Comparison of ENCODE assay signal across 14 cellular contexts in genomic region chr10:125265579-125265955, GRCh38.
"Had no signal": no experiment of that assay in that cellular context is flagged by ENCODE, and none has a peak within 500 bp of the region (broad histone marks: within the 10 kb centered on the region; RNA-seq: fewer than 3 reads in every experiment).

No MANE protein-coding gene starts in this region.

- H3K36me3 Mint-ChIP-seq: activated CD4-positive, alpha-beta memory T cell treated with anti-CD3 and anti-CD28 coated beads for 36 hours; activated naive CD8-positive, alpha-beta T cell treated with anti-CD3 and anti-CD28 coated beads for 36 hours; naive thymus-derived CD8-positive, alpha-beta T cell had no signal

- H3K27ac ChIP-seq: gastroesophageal sphincter, neutrophil, stomach, thoracic aorta had no signal

- H3K9me3 ChIP-seq: gastroesophageal sphincter, neutrophil, stomach, thoracic aorta had no signal

- H3K4me3 Mint-ChIP-seq: activated CD4-positive, alpha-beta memory T cell treated with anti-CD3 and anti-CD28 coated beads for 36 hours; activated naive CD8-positive, alpha-beta T cell treated with anti-CD3 and anti-CD28 coated beads for 36 hours; activated T-cell treated with anti-CD3 and anti-CD28 coated beads, Interleukin-2, amount 50 U/mL, for 72 hours; naive thymus-derived CD8-positive, alpha-beta T cell had no signal

- H3K4me1 Mint-ChIP-seq: naive thymus-derived CD8-positive, alpha-beta T cell had no signal

- ATAC-seq: activated T-cell treated with anti-CD3 and anti-CD28 coated beads, Interleukin-2, amount 50 U/mL, for 72 hours; gastroesophageal sphincter; naive thymus-derived CD8-positive, alpha-beta T cell; right cardiac atrium had no signal

- DNase-seq: activated CD4-positive, alpha-beta memory T cell treated with anti-CD3 and anti-CD28 coated beads for 36 hours; activated CD4-positive, alpha-beta T cell treated with anti-CD3 and anti-CD28 coated beads for 1 hour; activated gamma-delta T cell treated with Interleukin-2 at 50 U/mL for 16 hours; activated naive CD8-positive, alpha-beta T cell treated with anti-CD3 and anti-CD28 coated beads for 36 hours; activated T-cell treated with anti-CD3 and anti-CD28 coated beads, Interleukin-2, amount 50 U/mL, for 72 hours; aorta; naive thymus-derived CD8-positive, alpha-beta T cell; right cardiac atrium; small intestine; stomach had no signal

- H3K27me3 Mint-ChIP-seq: activated CD4-positive, alpha-beta memory T cell treated with anti-CD3 and anti-CD28 coated beads for 36 hours had no signal

- H3K36me3 ChIP-seq: gastroesophageal sphincter, neutrophil, stomach, thoracic aorta had no signal

- H3K4me1 ChIP-seq: gastroesophageal sphincter, stomach had no signal

- H3K27ac Mint-ChIP-seq: activated CD4-positive, alpha-beta memory T cell treated with anti-CD3 and anti-CD28 coated beads for 36 hours; activated naive CD8-positive, alpha-beta T cell treated with anti-CD3 and anti-CD28 coated beads for 36 hours; activated T-cell treated with anti-CD3 and anti-CD28 coated beads, Interleukin-2, amount 50 U/mL, for 72 hours; progenitor cell of endocrine pancreas had no signal

- H3K27me3 ChIP-seq: gastroesophageal sphincter, neutrophil, stomach had no signal

- H3K4me3 ChIP-seq: gastroesophageal sphincter, stomach, thoracic aorta had no signal
